Comparison of ENCODE assay signal across 1 cellular context in genomic region chr16:85303354-85303883, GRCh38.
TF ChIP-seq lines count a peak whose summit lies in the region.

No MANE protein-coding gene starts in this region.

TF ChIP-seq in K562, 482 proteins besides CTCF, POLR2A, EP300 and RAD21 (continued from another document and continues in another):
- no peak for TF ChIP-seq ZNF75A (CRISPR knock-in tag; IDR thresholded peaks at IDR 0.05)
- TF ChIP-seq, protein P1, sequence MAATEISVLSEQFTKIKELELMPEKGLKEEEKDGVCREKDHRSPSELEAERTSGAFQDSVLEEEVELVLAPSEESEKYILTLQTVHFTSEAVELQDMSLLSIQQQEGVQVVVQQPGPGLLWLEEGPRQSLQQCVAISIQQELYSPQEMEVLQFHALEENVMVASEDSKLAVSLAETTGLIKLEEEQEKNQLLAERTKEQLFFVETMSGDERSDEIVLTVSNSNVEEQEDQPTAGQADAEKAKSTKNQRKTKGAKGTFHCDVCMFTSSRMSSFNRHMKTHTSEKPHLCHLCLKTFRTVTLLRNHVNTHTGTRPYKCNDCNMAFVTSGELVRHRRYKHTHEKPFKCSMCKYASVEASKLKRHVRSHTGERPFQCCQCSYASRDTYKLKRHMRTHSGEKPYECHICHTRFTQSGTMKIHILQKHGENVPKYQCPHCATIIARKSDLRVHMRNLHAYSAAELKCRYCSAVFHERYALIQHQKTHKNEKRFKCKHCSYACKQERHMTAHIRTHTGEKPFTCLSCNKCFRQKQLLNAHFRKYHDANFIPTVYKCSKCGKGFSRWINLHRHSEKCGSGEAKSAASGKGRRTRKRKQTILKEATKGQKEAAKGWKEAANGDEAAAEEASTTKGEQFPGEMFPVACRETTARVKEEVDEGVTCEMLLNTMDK (IDR thresholded peaks at IDR 0.05; ENCODE audit: borderline replicate concordance, insufficient read depth, low read depth, low read length, poor library complexity, severe bottlenecking) = peak; percentile 96
- TF ChIP-seq BCOR (IDR thresholded peaks at IDR 0.05) = peak; percentile 99
- no peak for TF ChIP-seq ZNF280B (CRISPR knock-in tag; IDR thresholded peaks at IDR 0.05)
- TF ChIP-seq GATAD2A (IDR thresholded peaks at IDR 0.05) = peak; percentile 66; the same call in 1 of the 2 replicates
- TF ChIP-seq PRDM10 (IDR thresholded peaks at IDR 0.05; ENCODE audit: partially characterized antibody) = peak; percentile 75
- peak; percentile 88 for TF ChIP-seq ZBTB33 (CRISPR knock-in tag; IDR thresholded peaks at IDR 0.05)
- TF ChIP-seq ZNF263 (CRISPR knock-in tag; IDR thresholded peaks at IDR 0.05; ENCODE audit: borderline replicate concordance) = peak; percentile 17; the same call in 1 of the 2 replicates
- TF ChIP-seq ZBTB8A (IDR thresholded peaks at IDR 0.05; ENCODE audit: partially characterized antibody) = no peak
- peak; percentile 59 for TF ChIP-seq ZKSCAN1 (IDR thresholded peaks at IDR 0.05; ENCODE audit: low read depth, low read length)
- TF ChIP-seq DDX20 (tag; IDR thresholded peaks at IDR 0.05; ENCODE audit: low read depth) = no peak
- TF ChIP-seq MTA2 (IDR thresholded peaks at IDR 0.05; ENCODE audit: low read depth) = no peak
- 0 out of 2 replicates have a peak, but pooled peaks have one; percentile 26 for TF ChIP-seq TRIM28 (IDR thresholded peaks at IDR 0.05)
- peak; percentile 42; the same call in 1 of the 2 replicates for TF ChIP-seq NBN (IDR thresholded peaks at IDR 0.05; ENCODE audit: low read depth)
- TF ChIP-seq KDM2B (CRISPR knock-in tag; IDR thresholded peaks at IDR 0.05) = 0 out of 2 replicates have a peak, but pooled peaks have one; percentile 39
- TF ChIP-seq ZNF274 (IDR thresholded peaks at IDR 0.05; ENCODE audit: borderline replicate concordance, low read depth, low read length) = 0 out of 2 replicates have a peak, but pooled peaks have one; percentile 22
- TF ChIP-seq ELF1 (tag; IDR thresholded peaks at IDR 0.05) = 0 out of 2 replicates have a peak, but pooled peaks have one; percentile 10
- TF ChIP-seq ARID1B (IDR thresholded peaks at IDR 0.05) = 0 out of 2 replicates have a peak, but pooled peaks have one; percentile 8
- TF ChIP-seq RB1 (IDR thresholded peaks at IDR 0.05; ENCODE audit: low read depth) = peak; percentile 86
- peak; percentile 77 for TF ChIP-seq CC2D1A (IDR thresholded peaks at IDR 0.05)
- TF ChIP-seq ZNF347 (CRISPR knock-in tag; IDR thresholded peaks at IDR 0.05; ENCODE audit: low read depth) = no peak
- 0 out of 2 replicates have a peak, but pooled peaks have one; percentile 37 for TF ChIP-seq HDGF (IDR thresholded peaks at IDR 0.05)
- no peak for TF ChIP-seq EZH2 (IDR thresholded peaks at IDR 0.05; ENCODE audit: borderline replicate concordance, low read depth, low read length)
- TF ChIP-seq PHF21A (IDR thresholded peaks at IDR 0.05; ENCODE audit: borderline replicate concordance, low read depth) = 0 out of 2 replicates have a peak, but pooled peaks have one; percentile 28
- TF ChIP-seq SMAD4 (CRISPR knock-in tag; conservative IDR thresholded peaks at IDR 0.05) = peak; percentile 59
- peak; percentile 99 for TF ChIP-seq CBX1 (IDR thresholded peaks at IDR 0.05; ENCODE audit: low read depth)
- peak; percentile 61; the same call in 1 of the 2 replicates for TF ChIP-seq CREB1 (IDR thresholded peaks at IDR 0.05)
- TF ChIP-seq CREB1 (CRISPR knock-in tag; IDR thresholded peaks at IDR 0.05) = peak; percentile 45
- TF ChIP-seq ZBTB11 (CRISPR knock-in tag; IDR thresholded peaks at IDR 0.05) = no peak
- no peak for TF ChIP-seq SNRNP70 (optimal IDR thresholded peaks at IDR 0.05; ENCODE audit: low read depth, low read length)
- peak; percentile 100 for TF ChIP-seq RBM25 (IDR thresholded peaks at IDR 0.05; ENCODE audit: low read depth, low read length, severe bottlenecking)
- TF ChIP-seq HSF4 (CRISPR knock-in tag; IDR thresholded peaks at IDR 0.05; ENCODE audit: borderline replicate concordance) = no peak
- peak; percentile 83 for TF ChIP-seq SMC3 (conservative IDR thresholded peaks at IDR 0.05; ENCODE audit: insufficient read depth, low read depth, low read length)
- TF ChIP-seq TEAD1 (CRISPR knock-in tag; IDR thresholded peaks at IDR 0.05) = peak in 1 of 2 experiments; percentile 59; a peak in 2 of 4 replicates
- 0 out of 2 replicates have a peak, but pooled peaks have one; percentile 12 for TF ChIP-seq CBFA2T3 (IDR thresholded peaks at IDR 0.05)
- TF ChIP-seq ESRRA (IDR thresholded peaks at IDR 0.05; ENCODE audit: borderline replicate concordance, low read depth) = peak; percentile 78
- peak; percentile 74; the same call in 1 of the 2 replicates for TF ChIP-seq MBD1 (CRISPR knock-in tag; IDR thresholded peaks at IDR 0.05)
- TF ChIP-seq, protein P2, sequence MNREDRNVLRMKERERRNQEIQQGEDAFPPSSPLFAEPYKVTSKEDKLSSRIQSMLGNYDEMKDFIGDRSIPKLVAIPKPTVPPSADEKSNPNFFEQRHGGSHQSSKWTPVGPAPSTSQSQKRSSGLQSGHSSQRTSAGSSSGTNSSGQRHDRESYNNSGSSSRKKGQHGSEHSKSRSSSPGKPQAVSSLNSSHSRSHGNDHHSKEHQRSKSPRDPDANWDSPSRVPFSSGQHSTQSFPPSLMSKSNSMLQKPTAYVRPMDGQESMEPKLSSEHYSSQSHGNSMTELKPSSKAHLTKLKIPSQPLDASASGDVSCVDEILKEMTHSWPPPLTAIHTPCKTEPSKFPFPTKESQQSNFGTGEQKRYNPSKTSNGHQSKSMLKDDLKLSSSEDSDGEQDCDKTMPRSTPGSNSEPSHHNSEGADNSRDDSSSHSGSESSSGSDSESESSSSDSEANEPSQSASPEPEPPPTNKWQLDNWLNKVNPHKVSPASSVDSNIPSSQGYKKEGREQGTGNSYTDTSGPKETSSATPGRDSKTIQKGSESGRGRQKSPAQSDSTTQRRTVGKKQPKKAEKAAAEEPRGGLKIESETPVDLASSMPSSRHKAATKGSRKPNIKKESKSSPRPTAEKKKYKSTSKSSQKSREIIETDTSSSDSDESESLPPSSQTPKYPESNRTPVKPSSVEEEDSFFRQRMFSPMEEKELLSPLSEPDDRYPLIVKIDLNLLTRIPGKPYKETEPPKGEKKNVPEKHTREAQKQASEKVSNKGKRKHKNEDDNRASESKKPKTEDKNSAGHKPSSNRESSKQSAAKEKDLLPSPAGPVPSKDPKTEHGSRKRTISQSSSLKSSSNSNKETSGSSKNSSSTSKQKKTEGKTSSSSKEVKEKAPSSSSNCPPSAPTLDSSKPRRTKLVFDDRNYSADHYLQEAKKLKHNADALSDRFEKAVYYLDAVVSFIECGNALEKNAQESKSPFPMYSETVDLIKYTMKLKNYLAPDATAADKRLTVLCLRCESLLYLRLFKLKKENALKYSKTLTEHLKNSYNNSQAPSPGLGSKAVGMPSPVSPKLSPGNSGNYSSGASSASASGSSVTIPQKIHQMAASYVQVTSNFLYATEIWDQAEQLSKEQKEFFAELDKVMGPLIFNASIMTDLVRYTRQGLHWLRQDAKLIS (CRISPR knock-in tag; IDR thresholded peaks at IDR 0.05) = 0 out of 2 replicates have a peak, but pooled peaks have one; percentile 84
- TF ChIP-seq, protein P3, sequence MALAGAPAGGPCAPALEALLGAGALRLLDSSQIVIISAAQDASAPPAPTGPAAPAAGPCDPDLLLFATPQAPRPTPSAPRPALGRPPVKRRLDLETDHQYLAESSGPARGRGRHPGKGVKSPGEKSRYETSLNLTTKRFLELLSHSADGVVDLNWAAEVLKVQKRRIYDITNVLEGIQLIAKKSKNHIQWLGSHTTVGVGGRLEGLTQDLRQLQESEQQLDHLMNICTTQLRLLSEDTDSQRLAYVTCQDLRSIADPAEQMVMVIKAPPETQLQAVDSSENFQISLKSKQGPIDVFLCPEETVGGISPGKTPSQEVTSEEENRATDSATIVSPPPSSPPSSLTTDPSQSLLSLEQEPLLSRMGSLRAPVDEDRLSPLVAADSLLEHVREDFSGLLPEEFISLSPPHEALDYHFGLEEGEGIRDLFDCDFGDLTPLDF (CRISPR knock-in tag; IDR thresholded peaks at IDR 0.05) = 0 out of 2 replicates have a peak, but pooled peaks have one; percentile 32
- peak; percentile 40; the same call in 1 of the 2 replicates for TF ChIP-seq MYC (IDR thresholded peaks at IDR 0.05; ENCODE audit: low read depth, low read length)
- 0 out of 2 replicates have a peak, but pooled peaks have one; percentile 21 for TF ChIP-seq MYC (CRISPR knock-in tag; IDR thresholded peaks at IDR 0.05; ENCODE audit: borderline replicate concordance, low read depth)
- 0 out of 2 replicates have a peak, but pooled peaks have one; percentile 13 for TF ChIP-seq ETV1 (tag; conservative IDR thresholded peaks at IDR 0.05; ENCODE audit: low read depth)
- peak; percentile 78; the same call in 1 of the 2 replicates for TF ChIP-seq GABPB1 (CRISPR knock-in tag; IDR thresholded peaks at IDR 0.05)
